Comparison of ENCODE assay signal across 1 cellular context in genomic region chr4:53450773-53451172, GRCh38.
TF ChIP-seq lines count a peak whose summit lies in the region.

No MANE protein-coding gene starts in this region.

TF ChIP-seq in WTC11, 78 proteins besides CTCF, POLR2A, EP300 and RAD21 (continued from another document):
- TF ChIP-seq, protein P1, sequence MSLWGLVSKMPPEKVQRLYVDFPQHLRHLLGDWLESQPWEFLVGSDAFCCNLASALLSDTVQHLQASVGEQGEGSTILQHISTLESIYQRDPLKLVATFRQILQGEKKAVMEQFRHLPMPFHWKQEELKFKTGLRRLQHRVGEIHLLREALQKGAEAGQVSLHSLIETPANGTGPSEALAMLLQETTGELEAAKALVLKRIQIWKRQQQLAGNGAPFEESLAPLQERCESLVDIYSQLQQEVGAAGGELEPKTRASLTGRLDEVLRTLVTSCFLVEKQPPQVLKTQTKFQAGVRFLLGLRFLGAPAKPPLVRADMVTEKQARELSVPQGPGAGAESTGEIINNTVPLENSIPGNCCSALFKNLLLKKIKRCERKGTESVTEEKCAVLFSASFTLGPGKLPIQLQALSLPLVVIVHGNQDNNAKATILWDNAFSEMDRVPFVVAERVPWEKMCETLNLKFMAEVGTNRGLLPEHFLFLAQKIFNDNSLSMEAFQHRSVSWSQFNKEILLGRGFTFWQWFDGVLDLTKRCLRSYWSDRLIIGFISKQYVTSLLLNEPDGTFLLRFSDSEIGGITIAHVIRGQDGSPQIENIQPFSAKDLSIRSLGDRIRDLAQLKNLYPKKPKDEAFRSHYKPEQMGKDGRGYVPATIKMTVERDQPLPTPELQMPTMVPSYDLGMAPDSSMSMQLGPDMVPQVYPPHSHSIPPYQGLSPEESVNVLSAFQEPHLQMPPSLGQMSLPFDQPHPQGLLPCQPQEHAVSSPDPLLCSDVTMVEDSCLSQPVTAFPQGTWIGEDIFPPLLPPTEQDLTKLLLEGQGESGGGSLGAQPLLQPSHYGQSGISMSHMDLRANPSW (CRISPR knock-in tag; conservative IDR thresholded peaks at IDR 0.05; ENCODE audit: low read depth): no peak
- TF ChIP-seq KAT7 (CRISPR knock-in tag; IDR thresholded peaks at IDR 0.05; ENCODE audit: borderline replicate concordance): no peak
- TF ChIP-seq HMGA2 (CRISPR knock-in tag; IDR thresholded peaks at IDR 0.05): no peak
- TF ChIP-seq, protein P2, sequence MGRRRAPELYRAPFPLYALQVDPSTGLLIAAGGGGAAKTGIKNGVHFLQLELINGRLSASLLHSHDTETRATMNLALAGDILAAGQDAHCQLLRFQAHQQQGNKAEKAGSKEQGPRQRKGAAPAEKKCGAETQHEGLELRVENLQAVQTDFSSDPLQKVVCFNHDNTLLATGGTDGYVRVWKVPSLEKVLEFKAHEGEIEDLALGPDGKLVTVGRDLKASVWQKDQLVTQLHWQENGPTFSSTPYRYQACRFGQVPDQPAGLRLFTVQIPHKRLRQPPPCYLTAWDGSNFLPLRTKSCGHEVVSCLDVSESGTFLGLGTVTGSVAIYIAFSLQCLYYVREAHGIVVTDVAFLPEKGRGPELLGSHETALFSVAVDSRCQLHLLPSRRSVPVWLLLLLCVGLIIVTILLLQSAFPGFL (CRISPR knock-in tag; IDR thresholded peaks at IDR 0.05; ENCODE audit: borderline replicate concordance): no peak
- TF ChIP-seq MXD4 (CRISPR knock-in tag; IDR thresholded peaks at IDR 0.05; ENCODE audit: borderline replicate concordance): no peak
- TF ChIP-seq PRRX2 (CRISPR knock-in tag; IDR thresholded peaks at IDR 0.05): no peak
- TF ChIP-seq, protein P3, sequence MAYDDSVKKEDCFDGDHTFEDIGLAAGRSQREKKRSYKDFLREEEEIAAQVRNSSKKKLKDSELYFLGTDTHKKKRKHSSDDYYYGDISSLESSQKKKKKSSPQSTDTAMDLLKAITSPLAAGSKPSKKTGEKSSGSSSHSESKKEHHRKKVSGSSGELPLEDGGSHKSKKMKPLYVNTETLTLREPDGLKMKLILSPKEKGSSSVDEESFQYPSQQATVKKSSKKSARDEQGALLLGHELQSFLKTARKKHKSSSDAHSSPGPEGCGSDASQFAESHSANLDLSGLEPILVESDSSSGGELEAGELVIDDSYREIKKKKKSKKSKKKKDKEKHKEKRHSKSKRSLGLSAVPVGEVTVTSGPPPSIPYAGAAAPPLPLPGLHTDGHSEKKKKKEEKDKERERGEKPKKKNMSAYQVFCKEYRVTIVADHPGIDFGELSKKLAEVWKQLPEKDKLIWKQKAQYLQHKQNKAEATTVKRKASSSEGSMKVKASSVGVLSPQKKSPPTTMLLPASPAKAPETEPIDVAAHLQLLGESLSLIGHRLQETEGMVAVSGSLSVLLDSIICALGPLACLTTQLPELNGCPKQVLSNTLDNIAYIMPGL (CRISPR knock-in tag; IDR thresholded peaks at IDR 0.05): no peak
- no peak for TF ChIP-seq ATF2 (CRISPR knock-in tag; IDR thresholded peaks at IDR 0.05; ENCODE audit: borderline replicate concordance, low read depth)
- TF ChIP-seq, protein P4, sequence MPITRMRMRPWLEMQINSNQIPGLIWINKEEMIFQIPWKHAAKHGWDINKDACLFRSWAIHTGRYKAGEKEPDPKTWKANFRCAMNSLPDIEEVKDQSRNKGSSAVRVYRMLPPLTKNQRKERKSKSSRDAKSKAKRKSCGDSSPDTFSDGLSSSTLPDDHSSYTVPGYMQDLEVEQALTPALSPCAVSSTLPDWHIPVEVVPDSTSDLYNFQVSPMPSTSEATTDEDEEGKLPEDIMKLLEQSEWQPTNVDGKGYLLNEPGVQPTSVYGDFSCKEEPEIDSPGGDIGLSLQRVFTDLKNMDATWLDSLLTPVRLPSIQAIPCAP (CRISPR knock-in tag; IDR thresholded peaks at IDR 0.05): no peak
- TF ChIP-seq ZNF232 (CRISPR knock-in tag; IDR thresholded peaks at IDR 0.05): no peak
- no peak for TF ChIP-seq SP1 (CRISPR knock-in tag; conservative IDR thresholded peaks at IDR 0.05)
- TF ChIP-seq, protein P5, sequence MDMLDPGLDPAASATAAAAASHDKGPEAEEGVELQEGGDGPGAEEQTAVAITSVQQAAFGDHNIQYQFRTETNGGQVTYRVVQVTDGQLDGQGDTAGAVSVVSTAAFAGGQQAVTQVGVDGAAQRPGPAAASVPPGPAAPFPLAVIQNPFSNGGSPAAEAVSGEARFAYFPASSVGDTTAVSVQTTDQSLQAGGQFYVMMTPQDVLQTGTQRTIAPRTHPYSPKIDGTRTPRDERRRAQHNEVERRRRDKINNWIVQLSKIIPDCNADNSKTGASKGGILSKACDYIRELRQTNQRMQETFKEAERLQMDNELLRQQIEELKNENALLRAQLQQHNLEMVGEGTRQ (CRISPR knock-in tag; IDR thresholded peaks at IDR 0.05): no peak
- TF ChIP-seq, protein P6, sequence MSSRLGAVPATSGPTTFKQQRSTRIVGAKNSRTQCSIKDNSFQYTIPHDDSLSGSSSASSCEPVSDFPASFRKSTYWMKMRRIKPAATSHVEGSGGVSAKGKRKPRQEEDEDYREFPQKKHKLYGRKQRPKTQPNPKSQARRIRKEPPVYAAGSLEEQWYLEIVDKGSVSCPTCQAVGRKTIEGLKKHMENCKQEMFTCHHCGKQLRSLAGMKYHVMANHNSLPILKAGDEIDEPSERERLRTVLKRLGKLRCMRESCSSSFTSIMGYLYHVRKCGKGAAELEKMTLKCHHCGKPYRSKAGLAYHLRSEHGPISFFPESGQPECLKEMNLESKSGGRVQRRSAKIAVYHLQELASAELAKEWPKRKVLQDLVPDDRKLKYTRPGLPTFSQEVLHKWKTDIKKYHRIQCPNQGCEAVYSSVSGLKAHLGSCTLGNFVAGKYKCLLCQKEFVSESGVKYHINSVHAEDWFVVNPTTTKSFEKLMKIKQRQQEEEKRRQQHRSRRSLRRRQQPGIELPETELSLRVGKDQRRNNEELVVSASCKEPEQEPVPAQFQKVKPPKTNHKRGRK (CRISPR knock-in tag; IDR thresholded peaks at IDR 0.05; ENCODE audit: borderline replicate concordance): no peak
